ENCODE assay signal across 18 cellular contexts in the genomic region with DNA sequence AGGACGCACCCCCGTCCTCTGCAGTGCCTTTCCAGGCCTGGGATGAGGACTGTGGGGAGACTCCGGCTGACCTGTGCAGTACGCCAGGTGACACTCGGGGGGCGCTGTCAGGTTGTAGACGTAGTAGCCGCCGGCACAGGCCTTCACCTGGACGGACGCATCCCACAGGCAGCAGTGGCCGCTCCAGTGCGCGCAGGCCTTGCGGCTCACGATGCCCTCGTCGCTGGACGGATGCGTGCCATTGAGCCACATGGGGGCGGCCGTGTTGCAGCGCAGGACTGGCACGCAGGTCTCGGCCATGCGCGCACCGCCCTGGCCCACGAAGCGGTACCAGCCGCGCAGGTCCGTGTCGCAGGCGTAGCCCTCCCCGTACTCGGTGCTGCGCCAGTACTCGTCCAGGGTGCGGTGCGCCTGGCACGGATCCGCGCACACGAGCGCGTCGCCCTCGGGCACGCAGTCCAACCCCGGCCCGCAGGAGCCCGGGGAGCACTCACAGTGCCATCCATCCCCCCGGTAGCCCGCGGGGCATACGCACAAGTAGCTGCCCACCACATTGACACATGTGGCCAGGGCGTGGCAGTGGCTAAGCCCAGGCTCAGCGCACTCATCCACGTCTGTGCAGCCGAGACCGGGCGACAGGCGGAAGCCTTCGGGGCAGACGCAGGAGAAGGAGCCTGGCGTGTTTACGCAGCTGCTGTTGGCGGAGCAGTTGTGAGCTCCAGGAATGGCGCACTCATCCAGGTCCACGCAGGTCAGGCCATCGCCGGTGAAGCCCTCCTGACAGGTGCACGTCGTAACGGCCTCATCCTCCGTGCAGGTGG. TPM values are rescaled to one million over a fixed set of nuclear protein-coding genes. Genes with fewer than 3 reads are reported as not detected.
A peak's percentile ranks its signal among the peaks of the same experiment; 100 is the strongest.
DNase-seq lines count a peak whose midpoint lies in the region; ATAC-seq and TF ChIP-seq lines count a peak whose summit lies in the region.
"Had no signal": no experiment of that assay in that cellular context is flagged by ENCODE, and none has a peak within 500 bp of the region (broad histone marks: within the 10 kb centered on the region; RNA-seq: fewer than 3 reads in every experiment).

No MANE protein-coding gene starts in this region.

- no peak overlapping the region for H3K4me3 Mint-ChIP-seq in nephron progenitor cell
- H3K4me3 Mint-ChIP-seq: activated CD8-positive, alpha-beta memory T cell treated with anti-CD3 and anti-CD28 coated beads, Interleukin-2, amount 10 ng/mL, durations not matched to agents 7 days and 5 days; activated naive CD8-positive, alpha-beta T cell; CD4-positive, CD25-positive, alpha-beta regulatory T cell; T-helper 2 cell treated with Interferon-gamma antibody and Interleukin-4, amounts not matched to agents 5 μg/mL and 100 μg/mL, for 36 hours had no signal

- ATAC-seq in body of pancreas: peak; percentile 70
- ATAC-seq in GM18870 (IDR thresholded peaks at IDR 0.05; ENCODE audit: unreplicated experiment): no peak
- ATAC-seq: activated CD8-positive, alpha-beta memory T cell treated with anti-CD3 and anti-CD28 coated beads, Interleukin-2, amount 10 ng/mL, durations not matched to agents 7 days and 5 days had no signal

- peaks cover 11% of the 10 kb centered on the region for H3K27me3 Mint-ChIP-seq in nephron progenitor cell (ENCODE audit: low read depth, poor library complexity)
- H3K27me3 Mint-ChIP-seq: activated CD8-positive, alpha-beta memory T cell treated with anti-CD3 and anti-CD28 coated beads, Interleukin-2, amount 10 ng/mL, durations not matched to agents 7 days and 5 days; CD4-positive, CD25-positive, alpha-beta regulatory T cell had no signal

- intact Hi-C loops in body of pancreas (cut with DNase I): no loop called here
- intact Hi-C loops in esophagus muscularis mucosa (cut with DNase I): no loop called here

- H3K27me3 ChIP-seq in body of pancreas (no peaks in the 10 kb centered on the region), esophagus muscularis mucosa (peaks cover 0 to 40% (median 0%) of the 10 kb centered on the region in 4 donors)

- no peaks in the 10 kb centered on the region for H3K9me3 Mint-ChIP-seq in nephron progenitor cell
- H3K9me3 Mint-ChIP-seq: T-helper 2 cell treated with Interferon-gamma antibody and Interleukin-4, amounts not matched to agents 5 μg/mL and 100 μg/mL, for 36 hours had no signal

- in situ Hi-C loops in ACHN (cut with HindIII; ENCODE audit: low pct_ligation_motif_present, low pct_unique_long_range_greater_than_20kb, low sequenced_read_pairs): no loop called here

- H3K4me3 ChIP-seq in LNCaP clone FGC (ENCODE audit: low read depth, low read length): no peak overlapping the region
- no peak overlapping the region for H3K4me3 ChIP-seq in body of pancreas
- H3K4me3 ChIP-seq in esophagus muscularis mucosa: no peak overlapping the region
- H3K4me3 ChIP-seq: esophagus squamous epithelium had no signal

- H3K4me1 ChIP-seq in body of pancreas (peaks cover 42% of the 10 kb centered on the region), esophagus muscularis mucosa (peaks cover 0 to 4% (median 0%) of the 10 kb centered on the region in 4 donors)

- TF ChIP-seq POLR2A in body of pancreas (IDR thresholded peaks at IDR 0.05) (peak; percentile 12 to 21 (median 13)), esophagus muscularis mucosa (IDR thresholded peaks at IDR 0.05; ENCODE audit: low read depth) (no peak)

- peak; percentile 75 for TF ChIP-seq CTCF in LNCaP clone FGC (IDR thresholded peaks at IDR 0.05; ENCODE audit: control insufficient read depth, extremely low read depth, insufficient read depth)
- TF ChIP-seq CTCF in body of pancreas (IDR thresholded peaks at IDR 0.05): peak in 4 of 7 experiments; percentile 23 to 48 (median 39)
- TF ChIP-seq CTCF in nephron progenitor cell (IDR thresholded peaks at IDR 0.05): no peak
- TF ChIP-seq CTCF in esophagus muscularis mucosa (IDR thresholded peaks at IDR 0.05): peak in 1 of 3 experiments; percentile 12

- H3K36me3 ChIP-seq in body of pancreas (replicated peaks in 1 of 2; ENCODE audit: insufficient read depth in 1 of 2, low read depth in 2 of 2) (no peaks in the 10 kb centered on the region), esophagus muscularis mucosa (no peaks in the 10 kb centered on the region)
- H3K36me3 ChIP-seq: esophagus squamous epithelium had no signal

- WGBS in body of pancreas, 2 donors: 42 to 44% methylated on average over 20 to 67 of the region's 77 CpGs
- WGBS in esophagus muscularis mucosa: 57% methylated on average over 20 of the region's 77 CpGs

- no peak overlapping the region for H3K27ac Mint-ChIP-seq in nephron progenitor cell
- H3K27ac Mint-ChIP-seq: activated CD8-positive, alpha-beta memory T cell treated with anti-CD3 and anti-CD28 coated beads, Interleukin-2, amount 10 ng/mL, durations not matched to agents 7 days and 5 days; activated naive CD8-positive, alpha-beta T cell; CD4-positive, CD25-positive, alpha-beta regulatory T cell; T-helper 2 cell treated with Interferon-gamma antibody and Interleukin-4, amounts not matched to agents 5 μg/mL and 100 μg/mL, for 36 hours had no signal

- H3K4me1 Mint-ChIP-seq in nephron progenitor cell: no peaks in the 10 kb centered on the region
- H3K4me1 Mint-ChIP-seq: activated CD8-positive, alpha-beta memory T cell treated with anti-CD3 and anti-CD28 coated beads, Interleukin-2, amount 10 ng/mL, durations not matched to agents 7 days and 5 days had no signal

- DNase-seq in DMS53 treated with DMSO at 0.1 percent for 48 hours (lab: John Stamatoyannopoulos, UW; ENCODE audit: unreplicated experiment) (peak; percentile 24), LNCaP clone FGC (ENCODE audit: low read depth) (no peak), body of pancreas (peak; percentile 66 to 80 (median 74)), nephron progenitor cell (peak; percentile 6), ACHN (no peak), esophagus muscularis mucosa (ENCODE audit: extremely low spot score) (no peak), NCI-H1417 treated with DMSO at 0.1 percent for 48 hours (lab: John Stamatoyannopoulos, UW) (no peak)
- DNase-seq: activated CD8-positive, alpha-beta memory T cell treated with anti-CD3 and anti-CD28 coated beads, Interleukin-2, amount 10 ng/mL, durations not matched to agents 7 days and 5 days; CD4-positive, CD25-positive, alpha-beta regulatory T cell; cerebellar nuclear complex; esophagus squamous epithelium; OCI-M1; stimulated activated CD4-positive, alpha-beta T cell treated with anti-CD3 and anti-CD28 coated beads, Interleukin-4, amount 100 ng/mL, for 4 hours had no signal

- TF ChIP-seq EP300 in esophagus muscularis mucosa (IDR thresholded peaks at IDR 0.05): no peak

- H3K9me3 ChIP-seq in body of pancreas (no peaks in the 10 kb centered on the region), esophagus muscularis mucosa (no peaks in the 10 kb centered on the region)
- H3K9me3 ChIP-seq: esophagus squamous epithelium had no signal

- H3K36me3 Mint-ChIP-seq in nephron progenitor cell (ENCODE audit: low read depth): no peaks in the 10 kb centered on the region
- H3K36me3 Mint-ChIP-seq: activated CD8-positive, alpha-beta memory T cell treated with anti-CD3 and anti-CD28 coated beads, Interleukin-2, amount 10 ng/mL, durations not matched to agents 7 days and 5 days; activated naive CD8-positive, alpha-beta T cell; CD4-positive, CD25-positive, alpha-beta regulatory T cell had no signal

- H3K27ac ChIP-seq in body of pancreas (peak overlapping the region; percentile 61 to 69 (median 63)), esophagus muscularis mucosa (replicated peaks in 1 of 4) (no peak overlapping the region)
- H3K27ac ChIP-seq: esophagus squamous epithelium had no signal

RNA-seq across cellular contexts. Expression of a gene that starts 3.9 kb away (rescaled TPM):
- total RNA-seq in body of pancreas (10 to 100 TPM; 12.7 to 31.3 TPM), esophagus muscularis mucosa (not detected)
- total RNA-seq: activated CD8-positive, alpha-beta memory T cell treated with anti-CD3 and anti-CD28 coated beads, Interleukin-2, amount 10 ng/mL, durations not matched to agents 7 days and 5 days; CD4-positive, CD25-positive, alpha-beta regulatory T cell; esophagus squamous epithelium; mononuclear cell; pulmonary artery endothelial cell had no signal

RNA-seq across cellular contexts. Expression of a gene that starts 21.3 kb away (rescaled TPM):
- total RNA-seq in body of pancreas (over 10,000 TPM; 12,053 to 14,662 TPM), esophagus muscularis mucosa (not detected)
- total RNA-seq: activated CD8-positive, alpha-beta memory T cell treated with anti-CD3 and anti-CD28 coated beads, Interleukin-2, amount 10 ng/mL, durations not matched to agents 7 days and 5 days; CD4-positive, CD25-positive, alpha-beta regulatory T cell; esophagus squamous epithelium; mononuclear cell; pulmonary artery endothelial cell had no signal

RNA-seq across cellular contexts. Expression of a gene that starts 56.0 kb away (rescaled TPM):
- not detected for total RNA-seq in body of pancreas
- total RNA-seq in esophagus muscularis mucosa: not detected
- total RNA-seq: activated CD8-positive, alpha-beta memory T cell treated with anti-CD3 and anti-CD28 coated beads, Interleukin-2, amount 10 ng/mL, durations not matched to agents 7 days and 5 days; CD4-positive, CD25-positive, alpha-beta regulatory T cell; esophagus squamous epithelium; mononuclear cell; pulmonary artery endothelial cell had no signal

Comparison
In these comparisons a context has a peak if more than half of its experiments do, and no peak if none do; other contexts are left out.
1. DNase-seq: peak in DMS53 treated with DMSO at 0.1 percent for 48 hours (single experiment), body of pancreas (4 of 4) and nephron progenitor cell (single experiment); none in LNCaP clone FGC (single experiment), ACHN (single experiment), esophagus muscularis mucosa (single experiment) and NCI-H1417 treated with DMSO at 0.1 percent for 48 hours (single experiment).
2. H3K27ac ChIP-seq: peak in body of pancreas (4 of 4); none in esophagus muscularis mucosa (0 of 4).
3. RNA of a gene that starts 3.9 kb away (total RNA-seq): 12.7 to 31.3 TPM in body of pancreas; not detected in esophagus muscularis mucosa; every median in the first group is over 10 times any median in the second.
4. RNA of a gene that starts 21.3 kb away (total RNA-seq): 12,053 to 14,662 TPM in body of pancreas; not detected in esophagus muscularis mucosa; every median in the first group is over 1,000 times any median in the second.